In genomic region chr2:157173740-157174184, GRCh38 we compare ENCODE assay signal across 11 cellular contexts.
A peak's percentile ranks its signal among the peaks of the same experiment; 100 is the strongest.
DNase-seq lines count a peak whose midpoint lies in the region; ATAC-seq and TF ChIP-seq lines count a peak whose summit lies in the region.
"Had no signal": no experiment of that assay in that cellular context is flagged by ENCODE, and none has a peak within 500 bp of the region (broad histone marks: within the 10 kb centered on the region; RNA-seq: fewer than 3 reads in every experiment).

No MANE protein-coding gene starts in this region.

- H3K9me3 Mint-ChIP-seq in immature natural killer cell (peaks cover 0 to 4% (median 0%) of the 10 kb centered on the region in 6 donors), natural killer cell (peaks cover 0 to 4% of the 10 kb centered on the region in 2 donors)
- H3K9me3 Mint-ChIP-seq: activated B cell treated with CpG ODN at 0.5 μM for 24 hours had no signal

- TF ChIP-seq CTCF in mucosa of descending colon (IDR thresholded peaks at IDR 0.05) (no peak), natural killer cell (IDR thresholded peaks at IDR 0.05) (no peak)

- peak; percentile 78 for DNase-seq in AG08396 (ENCODE audit: low spot score)
- peak; percentile 69 for DNase-seq in NCI-H2171 treated with DMSO at 0.1 percent for 48 hours (lab: John Stamatoyannopoulos, UW)
- peak; percentile 85 for DNase-seq in dermis blood vessel endothelial cell
- no peak for DNase-seq in mucosa of descending colon
- DNase-seq in SKM-1 treated with dmso at 0.1 percent for 144 hours (lab: John Stamatoyannopoulos, UW; ENCODE audit: unreplicated experiment) = no peak
- DNase-seq in SW480 (ENCODE audit: low spot score) = no peak
- DNase-seq in immature natural killer cell = no peak
- DNase-seq in natural killer cell = no peak
- DNase-seq: activated B cell treated with CpG ODN at 0.5 μM for 24 hours, COR-L47, Karpas-422 had no signal

- no peak overlapping the region for H3K4me3 Mint-ChIP-seq in immature natural killer cell
- no peak overlapping the region for H3K4me3 Mint-ChIP-seq in natural killer cell
- H3K4me3 Mint-ChIP-seq: activated B cell treated with CpG ODN at 0.5 μM for 24 hours had no signal

- H3K9me3 ChIP-seq in mucosa of descending colon = no peaks in the 10 kb centered on the region

- peak; percentile 56 for ATAC-seq in mucosa of descending colon
- ATAC-seq in natural killer cell = no peak

- H3K4me1 ChIP-seq in mucosa of descending colon (ENCODE audit: low read depth) = no peaks in the 10 kb centered on the region

- H3K4me3 ChIP-seq in mucosa of descending colon = no peak overlapping the region

- H3K27me3 Mint-ChIP-seq in immature natural killer cell (ENCODE audit: low read depth in 3 of 3) = peaks cover 0 to 2% (median 0%) of the 10 kb centered on the region in 3 donors
- peaks cover 0 to 2% of the 10 kb centered on the region in 2 donors for H3K27me3 Mint-ChIP-seq in natural killer cell (ENCODE audit: low read depth in 2 of 2)
- H3K27me3 Mint-ChIP-seq: activated B cell treated with CpG ODN at 0.5 μM for 24 hours had no signal

- H3K27ac Mint-ChIP-seq in immature natural killer cell (no peak overlapping the region), natural killer cell (no peak overlapping the region)
- H3K27ac Mint-ChIP-seq: activated B cell treated with CpG ODN at 0.5 μM for 24 hours had no signal

- H3K4me1 Mint-ChIP-seq in immature natural killer cell (no peaks in the 10 kb centered on the region), natural killer cell (no peaks in the 10 kb centered on the region)
- H3K4me1 Mint-ChIP-seq: activated B cell treated with CpG ODN at 0.5 μM for 24 hours had no signal

- no peaks in the 10 kb centered on the region for H3K36me3 Mint-ChIP-seq in immature natural killer cell
- no peaks in the 10 kb centered on the region for H3K36me3 Mint-ChIP-seq in natural killer cell

- intact Hi-C loops in mucosa of descending colon (cut with DNase I, micrococcal nuclease) = no loop called here
- intact Hi-C loops in natural killer cell (cut with micrococcal nuclease) = no loop called here

- no peaks in the 10 kb centered on the region for H3K36me3 ChIP-seq in mucosa of descending colon (ENCODE audit: low read depth)

Comparison
In these comparisons a context has a peak if more than half of its experiments do, and no peak if none do; other contexts are left out.
1. DNase-seq: peak in AG08396 (single experiment), NCI-H2171 treated with DMSO at 0.1 percent for 48 hours (single experiment) and dermis blood vessel endothelial cell (single experiment); none in mucosa of descending colon (0 of 3), SKM-1 treated with dmso at 0.1 percent for 144 hours (single experiment), SW480 (single experiment), immature natural killer cell (0 of 3) and natural killer cell (single experiment).